Comparison of ENCODE assay signal across 1 cellular context in genomic region chr1:202155478-202156021, GRCh38.
TF ChIP-seq lines count a peak whose summit lies in the region.

No MANE protein-coding gene starts in this region.

TF ChIP-seq in HepG2, 621 proteins besides CTCF, POLR2A, EP300 and RAD21:
- TF ChIP-seq FOXK1 (CRISPR knock-in tag; IDR thresholded peaks at IDR 0.05; ENCODE audit: borderline replicate concordance, low read depth) = peak; percentile 16; the same call in 1 of the 2 replicates
- TF ChIP-seq RARA (CRISPR knock-in tag; IDR thresholded peaks at IDR 0.05) = 0 out of 2 replicates have a peak, but pooled peaks have one; percentile 26
- no peak; the same call in 1 of the 2 replicates for TF ChIP-seq NR2F6 (IDR thresholded peaks at IDR 0.05)
- peak; percentile 12; the same call in 1 of the 2 replicates for TF ChIP-seq NR2F6 (CRISPR knock-in tag; IDR thresholded peaks at IDR 0.05)
- no peak for TF ChIP-seq PHF21A (CRISPR knock-in tag; IDR thresholded peaks at IDR 0.05)
- TF ChIP-seq MXI1 (IDR thresholded peaks at IDR 0.05; ENCODE audit: borderline replicate concordance, low read depth, low read length) = no peak
- no peak for TF ChIP-seq ZNF660 (CRISPR knock-in tag; IDR thresholded peaks at IDR 0.05; ENCODE audit: borderline replicate concordance, low read depth)
- no peak for TF ChIP-seq RARG (CRISPR knock-in tag; IDR thresholded peaks at IDR 0.05; ENCODE audit: low read depth)
